8 cellular contexts compared by ENCODE assay signal in genomic region chr11:14357843-14358728, GRCh38. TPM values are rescaled to one million over a fixed set of nuclear protein-coding genes. Genes with fewer than 3 reads are reported as not detected.
DNase-seq lines count a peak whose midpoint lies in the region; ATAC-seq and TF ChIP-seq lines count a peak whose summit lies in the region.

No MANE protein-coding gene starts in this region.

- peaks cover 43% of the 10 kb centered on the region for H3K4me1 Mint-ChIP-seq in activated naive CD8-positive, alpha-beta T cell treated with anti-CD3 and anti-CD28 coated beads, Interleukin-2, amount 10 ng/mL, durations not matched to agents 7 days and 5 days

- H3K9me3 Mint-ChIP-seq in activated naive CD8-positive, alpha-beta T cell treated with anti-CD3 and anti-CD28 coated beads, Interleukin-2, amount 10 ng/mL, durations not matched to agents 7 days and 5 days = no peaks in the 10 kb centered on the region

- H3K36me3 ChIP-seq in RWPE2 (ENCODE audit: low read depth) = peaks cover 5% of the 10 kb centered on the region
- no peaks in the 10 kb centered on the region for H3K36me3 ChIP-seq in right atrium auricular region

- DNase-seq in CD1c-positive myeloid dendritic cell (ENCODE audit: extremely low spot score) (peak; percentile 3), GM19238 (ENCODE audit: insufficient read length, low spot score) (peak; percentile 27), RWPE2 (ENCODE audit: low spot score) (peak; percentile 75), right atrium auricular region (ENCODE audit: low spot score) (no peak), sciatic nerve (ENCODE audit: low spot score) (peak; percentile 58), cerebellar nuclear complex (lab: John Stamatoyannopoulos, UW) (no peak)
- DNase-seq in activated naive CD8-positive, alpha-beta T cell treated with anti-CD3 and anti-CD28 coated beads, Interleukin-2, amount 10 ng/mL, durations not matched to agents 7 days and 5 days = peak; percentile 70

- POLR2A ChIA-PET in activated naive CD8-positive, alpha-beta T cell treated with anti-CD3 and anti-CD28 coated beads, Interleukin-2, amount 10 ng/mL, durations not matched to agents 7 days and 5 days (lab: Charles Lee) = interaction anchor here (0.7 to 1.7 kb wide), 6 partner anchors 9 to 58 kb away, joined by 3 to 7 read pairs (median 4); no protein-coding TSS in a partner anchor

- intact Hi-C loops in sciatic nerve (cut with DNase I) = no loop called here

- TF ChIP-seq CTCF in RWPE2 (IDR thresholded peaks at IDR 0.05; ENCODE audit: poor library complexity, severe bottlenecking) (peak; percentile 9), right atrium auricular region (IDR thresholded peaks at IDR 0.05) (no peak)

- peaks cover 6% of the 10 kb centered on the region for H3K4me1 ChIP-seq in RWPE2 (ENCODE audit: insufficient read depth, poor library complexity, severe bottlenecking)
- H3K4me1 ChIP-seq in right atrium auricular region = peaks cover 0 to 10% of the 10 kb centered on the region in 2 donors

- peaks cover 2% of the 10 kb centered on the region for H3K27me3 Mint-ChIP-seq in activated naive CD8-positive, alpha-beta T cell treated with anti-CD3 and anti-CD28 coated beads, Interleukin-2, amount 10 ng/mL, durations not matched to agents 7 days and 5 days

- H3K9me3 ChIP-seq in RWPE2 (ENCODE audit: severe bottlenecking) = no peaks in the 10 kb centered on the region
- no peaks in the 10 kb centered on the region for H3K9me3 ChIP-seq in right atrium auricular region

- H3K4me3 ChIP-seq in RWPE2 (ENCODE audit: severe bottlenecking) (peak overlapping the region; percentile 99), right atrium auricular region (peak overlapping the region; percentile 64 to 69)

- H3K27ac Mint-ChIP-seq in activated naive CD8-positive, alpha-beta T cell treated with anti-CD3 and anti-CD28 coated beads, Interleukin-2, amount 10 ng/mL, durations not matched to agents 7 days and 5 days = peak overlapping the region; percentile 97

- H3K36me3 Mint-ChIP-seq in activated naive CD8-positive, alpha-beta T cell treated with anti-CD3 and anti-CD28 coated beads, Interleukin-2, amount 10 ng/mL, durations not matched to agents 7 days and 5 days = peaks cover 22% of the 10 kb centered on the region

- peak overlapping the region; percentile 72 for H3K27ac ChIP-seq in RWPE2 (ENCODE audit: poor library complexity, severe bottlenecking)
- H3K27ac ChIP-seq in right atrium auricular region = peak overlapping the region; percentile 77 to 79

- ATAC-seq in HG03280 (IDR thresholded peaks at IDR 0.05; ENCODE audit: unreplicated experiment) (peak; percentile 43), RWPE2 (ENCODE audit: low read depth) (peak; percentile 81), sciatic nerve (peak; percentile 63)
- peak; percentile 56 for ATAC-seq in activated naive CD8-positive, alpha-beta T cell treated with anti-CD3 and anti-CD28 coated beads, Interleukin-2, amount 10 ng/mL, durations not matched to agents 7 days and 5 days (ENCODE audit: low read depth)

- no peaks in the 10 kb centered on the region for H3K27me3 ChIP-seq in RWPE2 (ENCODE audit: insufficient read depth, poor library complexity, severe bottlenecking)
- no peaks in the 10 kb centered on the region for H3K27me3 ChIP-seq in right atrium auricular region

- peak overlapping the region; percentile 98 for H3K4me3 Mint-ChIP-seq in activated naive CD8-positive, alpha-beta T cell treated with anti-CD3 and anti-CD28 coated beads, Interleukin-2, amount 10 ng/mL, durations not matched to agents 7 days and 5 days

RNA-seq across cellular contexts. Expression of gene RRAS2, which starts 0.9 kb away (rescaled TPM):
- 10 to 100 TPM; 54.8 to 60.0 TPM for total RNA-seq in activated naive CD8-positive, alpha-beta T cell treated with anti-CD3 and anti-CD28 coated beads, Interleukin-2, amount 10 ng/mL, durations not matched to agents 7 days and 5 days
- total RNA-seq in right atrium auricular region = 10 to 100 TPM; 39.3 to 65.2 TPM
- total RNA-seq in sciatic nerve = 23.4 TPM

Comparison
In these comparisons a context has a peak if more than half of its experiments do, and no peak if none do; other contexts are left out.
1. DNase-seq: peak in CD1c-positive myeloid dendritic cell (single experiment), GM19238 (single experiment), RWPE2 (single experiment), activated naive CD8-positive, alpha-beta T cell treated with anti-CD3 and anti-CD28 coated beads, Interleukin-2, amount 10 ng/mL, durations not matched to agents 7 days and 5 days (single experiment) and sciatic nerve (single experiment); none in right atrium auricular region (single experiment) and cerebellar nuclear complex (0 of 2).
2. Peak in every context shown above with its lines, with median percentiles within 50 percentile points of each other: ATAC-seq.